Comparison of ENCODE assay signal across 21 cellular contexts in genomic region chr12:93704122-93704521, GRCh38. TPM values are rescaled to one million over a fixed set of nuclear protein-coding genes. Genes with fewer than 3 reads are reported as not detected.
DNase-seq lines count a peak whose midpoint lies in the region; ATAC-seq and TF ChIP-seq lines count a peak whose summit lies in the region.
"Had no signal": no experiment of that assay in that cellular context is flagged by ENCODE, and none has a peak within 500 bp of the region (broad histone marks: within the 10 kb centered on the region; RNA-seq: fewer than 3 reads in every experiment).

No MANE protein-coding gene starts in this region.

- no peak overlapping the region for H3K27ac Mint-ChIP-seq in stimulated activated effector memory CD8-positive, alpha-beta T cell treated with anti-CD3 and anti-CD28 coated beads, Interleukin-12 subunit alpha, Interleukin-12 subunit beta, amount 100 ng/mL, for 72 hours
- no peak overlapping the region for H3K27ac Mint-ChIP-seq in activated T-helper 1 cell treated with anti-CD3 and anti-CD28 coated beads, Interleukin-12 subunit alpha, Interleukin-12 subunit beta, Interleukin-2, Interleukin-4 antibody, amounts not matched to agents 30 ng/mL and 10 ng/mL and 1 ng/mL, durations not matched to agents 14 hours and 24 hours and 36 hours
- H3K27ac Mint-ChIP-seq: activated CD4-positive, alpha-beta memory T cell treated with anti-CD3 and anti-CD28 coated beads for 36 hours; progenitor cell of endocrine pancreas; type B pancreatic cell had no signal

- peaks cover 40% of the 10 kb centered on the region for H3K4me1 Mint-ChIP-seq in stimulated activated effector memory CD8-positive, alpha-beta T cell treated with anti-CD3 and anti-CD28 coated beads, Interleukin-12 subunit alpha, Interleukin-12 subunit beta, amount 100 ng/mL, for 72 hours
- H3K4me1 Mint-ChIP-seq in activated T-helper 1 cell treated with anti-CD3 and anti-CD28 coated beads, Interleukin-12 subunit alpha, Interleukin-12 subunit beta, Interleukin-2, Interleukin-4 antibody, amounts not matched to agents 30 ng/mL and 10 ng/mL and 1 ng/mL, durations not matched to agents 14 hours and 24 hours and 36 hours (ENCODE audit: low read depth): peaks cover 7% of the 10 kb centered on the region

- intact Hi-C loops in ascending aorta (cut with DNase I): loop anchor here (1.0 kb wide), 1 partner anchor 27 kb away; the partner anchor contains the start of gene CRADD
- intact Hi-C loops in activated T-helper 1 cell treated with anti-CD3 and anti-CD28 coated beads, Interleukin-12 subunit alpha, Interleukin-12 subunit beta, Interleukin-2, Interleukin-4 antibody, amounts not matched to agents 30 ng/mL and 10 ng/mL and 1 ng/mL, durations not matched to agents 14 hours and 24 hours and 36 hours (cut with micrococcal nuclease): no loop called here

- TF ChIP-seq CTCF in ascending aorta (IDR thresholded peaks at IDR 0.05): no peak

- peaks cover 3 to 50% of the 10 kb centered on the region in 2 donors for H3K4me1 ChIP-seq in ascending aorta
- H3K4me1 ChIP-seq: BLaER1 had no signal

- H3K9me3 Mint-ChIP-seq in stimulated activated effector memory CD8-positive, alpha-beta T cell treated with anti-CD3 and anti-CD28 coated beads, Interleukin-12 subunit alpha, Interleukin-12 subunit beta, amount 100 ng/mL, for 72 hours: peaks cover 6% of the 10 kb centered on the region
- H3K9me3 Mint-ChIP-seq in activated T-helper 1 cell treated with anti-CD3 and anti-CD28 coated beads, Interleukin-12 subunit alpha, Interleukin-12 subunit beta, Interleukin-2, Interleukin-4 antibody, amounts not matched to agents 30 ng/mL and 10 ng/mL and 1 ng/mL, durations not matched to agents 14 hours and 24 hours and 36 hours: peaks cover 9% of the 10 kb centered on the region

- peak; percentile 45 for ATAC-seq in GM18498 (IDR thresholded peaks at IDR 0.05; ENCODE audit: unreplicated experiment)
- ATAC-seq in GM21390 (IDR thresholded peaks at IDR 0.05; ENCODE audit: unreplicated experiment): peak; percentile 79
- ATAC-seq in stimulated activated effector memory CD8-positive, alpha-beta T cell treated with anti-CD3 and anti-CD28 coated beads, Interleukin-12 subunit alpha, Interleukin-12 subunit beta, amount 100 ng/mL, for 72 hours: peak; percentile 70
- ATAC-seq in GM21515 (IDR thresholded peaks at IDR 0.05; ENCODE audit: unreplicated experiment): no peak
- no peak for ATAC-seq in HG03565 (IDR thresholded peaks at IDR 0.05; ENCODE audit: unreplicated experiment)
- ATAC-seq: naive thymus-derived CD4-positive, alpha-beta T cell had no signal

- H3K27me3 ChIP-seq in ascending aorta: no peaks in the 10 kb centered on the region
- H3K27me3 ChIP-seq: BLaER1, dorsolateral prefrontal cortex, spleen had no signal

- H3K4me3 ChIP-seq in ascending aorta: no peak overlapping the region
- H3K4me3 ChIP-seq: BLaER1, dorsolateral prefrontal cortex, spleen had no signal

- no peaks in the 10 kb centered on the region for H3K36me3 Mint-ChIP-seq in stimulated activated effector memory CD8-positive, alpha-beta T cell treated with anti-CD3 and anti-CD28 coated beads, Interleukin-12 subunit alpha, Interleukin-12 subunit beta, amount 100 ng/mL, for 72 hours
- peaks cover 3% of the 10 kb centered on the region for H3K36me3 Mint-ChIP-seq in activated T-helper 1 cell treated with anti-CD3 and anti-CD28 coated beads, Interleukin-12 subunit alpha, Interleukin-12 subunit beta, Interleukin-2, Interleukin-4 antibody, amounts not matched to agents 30 ng/mL and 10 ng/mL and 1 ng/mL, durations not matched to agents 14 hours and 24 hours and 36 hours (ENCODE audit: low read depth)

- H3K27ac ChIP-seq in ascending aorta: peak overlapping the region; percentile 31 to 55
- H3K27ac ChIP-seq: BLaER1, RWPE1 had no signal

- H3K36me3 ChIP-seq in ascending aorta: no peaks in the 10 kb centered on the region
- H3K36me3 ChIP-seq: BLaER1, spleen had no signal

- H3K9me3 ChIP-seq in ascending aorta: peaks cover 0 to 17% of the 10 kb centered on the region in 2 donors

- DNase-seq in ascending aorta (ENCODE audit: low spot score in 2 of 2) (no peak), cerebellar cortex (ENCODE audit: low spot score) (no peak)
- DNase-seq in stimulated activated effector memory CD8-positive, alpha-beta T cell treated with anti-CD3 and anti-CD28 coated beads, Interleukin-12 subunit alpha, Interleukin-12 subunit beta, amount 100 ng/mL, for 72 hours (ENCODE audit: low spot score in 2 of 2): no peak
- DNase-seq in activated T-helper 1 cell treated with anti-CD3 and anti-CD28 coated beads, Interleukin-12 subunit alpha, Interleukin-12 subunit beta, Interleukin-2, Interleukin-4 antibody, amounts not matched to agents 30 ng/mL and 10 ng/mL and 1 ng/mL, durations not matched to agents 14 hours and 24 hours and 36 hours (ENCODE audit: low spot score): no peak
- DNase-seq: activated CD4-positive, alpha-beta memory T cell treated with anti-CD3 and anti-CD28 coated beads for 36 hours; activated T-cell treated with anti-CD3 and anti-CD28 coated beads, Interleukin-2, amount 50 U/mL, for 1 hour; dorsolateral prefrontal cortex; erythroblast; head of caudate nucleus; naive thymus-derived CD4-positive, alpha-beta T cell; NK-92 treated with Interleukin-12 subunit alpha and Interleukin-12 subunit beta, amount 100 ng/mL, for 24 hours; spleen; SW 1271 had no signal

- no peak overlapping the region for H3K4me3 Mint-ChIP-seq in stimulated activated effector memory CD8-positive, alpha-beta T cell treated with anti-CD3 and anti-CD28 coated beads, Interleukin-12 subunit alpha, Interleukin-12 subunit beta, amount 100 ng/mL, for 72 hours
- H3K4me3 Mint-ChIP-seq in activated T-helper 1 cell treated with anti-CD3 and anti-CD28 coated beads, Interleukin-12 subunit alpha, Interleukin-12 subunit beta, Interleukin-2, Interleukin-4 antibody, amounts not matched to agents 30 ng/mL and 10 ng/mL and 1 ng/mL, durations not matched to agents 14 hours and 24 hours and 36 hours: no peak overlapping the region
- H3K4me3 Mint-ChIP-seq: activated CD4-positive, alpha-beta memory T cell treated with anti-CD3 and anti-CD28 coated beads for 36 hours; naive thymus-derived CD4-positive, alpha-beta T cell; type B pancreatic cell had no signal

- H3K27me3 Mint-ChIP-seq in activated T-helper 1 cell treated with anti-CD3 and anti-CD28 coated beads, Interleukin-12 subunit alpha, Interleukin-12 subunit beta, Interleukin-2, Interleukin-4 antibody, amounts not matched to agents 30 ng/mL and 10 ng/mL and 1 ng/mL, durations not matched to agents 14 hours and 24 hours and 36 hours (ENCODE audit: insufficient read depth): peaks cover 5% of the 10 kb centered on the region
- H3K27me3 Mint-ChIP-seq: activated CD4-positive, alpha-beta memory T cell treated with anti-CD3 and anti-CD28 coated beads for 36 hours; naive thymus-derived CD4-positive, alpha-beta T cell; type B pancreatic cell had no signal

RNA-seq across cellular contexts. Expression of gene CRADD, which starts 26.9 kb away (rescaled TPM):
- not detected for total RNA-seq in ascending aorta
- total RNA-seq in activated T-helper 1 cell treated with anti-CD3 and anti-CD28 coated beads, Interleukin-12 subunit alpha, Interleukin-12 subunit beta, Interleukin-2, Interleukin-4 antibody, amounts not matched to agents 30 ng/mL and 10 ng/mL and 1 ng/mL, durations not matched to agents 14 hours and 24 hours and 36 hours: 11.2 and 12.3 TPM in 2 replicates

Comparison
In these comparisons a context has a peak if more than half of its experiments do, and no peak if none do; other contexts are left out.
1. ATAC-seq: peak in GM18498 (single experiment), GM21390 (single experiment) and stimulated activated effector memory CD8-positive, alpha-beta T cell treated with anti-CD3 and anti-CD28 coated beads, Interleukin-12 subunit alpha, Interleukin-12 subunit beta, amount 100 ng/mL, for 72 hours (single experiment); none in GM21515 (single experiment) and HG03565 (single experiment).
2. RNA of gene CRADD, which starts 26.9 kb away (total RNA-seq): 11.2 to 12.3 TPM in activated T-helper 1 cell treated with anti-CD3 and anti-CD28 coated beads, Interleukin-12 subunit alpha, Interleukin-12 subunit beta, Interleukin-2, Interleukin-4 antibody, amounts not matched to agents 30 ng/mL and 10 ng/mL and 1 ng/mL, durations not matched to agents 14 hours and 24 hours and 36 hours; not detected in ascending aorta (single experiment); every median in the first group is over 10 times any median in the second.